8 cellular contexts compared by ENCODE assay signal in the genomic region with DNA sequence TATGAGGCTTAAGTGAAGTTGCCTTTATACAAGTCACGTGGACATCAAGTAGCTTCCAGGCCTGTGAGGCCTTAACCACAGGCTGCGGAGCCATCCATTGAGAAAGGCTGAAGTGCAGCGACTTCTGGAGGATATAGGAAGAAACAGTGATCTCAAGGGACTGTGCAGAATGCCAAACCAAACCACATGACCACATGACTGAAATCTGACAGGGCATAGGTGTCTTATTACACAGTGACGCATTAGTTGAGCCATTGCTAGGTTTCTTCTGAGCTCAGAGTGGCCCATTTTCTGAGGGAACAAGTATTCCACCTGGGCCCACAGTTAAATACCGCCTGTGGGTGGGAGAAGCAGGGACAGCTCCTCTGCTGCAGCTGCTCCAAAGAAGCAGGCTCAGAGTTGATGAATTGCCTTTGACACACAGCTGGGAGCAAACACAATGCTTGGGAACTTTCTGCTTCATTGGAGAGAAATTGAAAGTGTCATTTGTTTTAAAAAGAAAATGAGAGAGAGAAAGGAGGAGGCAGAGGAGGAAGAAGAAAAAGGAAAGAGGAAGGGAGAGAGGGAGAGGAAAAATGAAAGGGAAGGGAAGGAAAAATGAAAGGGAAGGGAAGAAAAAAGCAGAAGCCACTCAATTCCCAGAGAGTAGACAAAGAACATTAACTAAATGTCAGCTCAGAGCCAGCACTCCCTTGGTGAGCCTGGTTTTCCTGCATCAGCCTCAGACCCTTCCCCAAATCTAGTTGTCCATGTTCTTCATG.
DNase-seq lines count a peak whose midpoint lies in the region; ATAC-seq and TF ChIP-seq lines count a peak whose summit lies in the region.

No MANE protein-coding gene starts in this region.

- peaks cover 0 to 18% (median 0%) of the 10 kb centered on the region in 4 donors for H3K36me3 ChIP-seq in sigmoid colon

- H3K4me3 ChIP-seq in sigmoid colon: no peak overlapping the region

- TF ChIP-seq EP300 in sigmoid colon (IDR thresholded peaks at IDR 0.05): no peak

- DNase-seq in EL: peak; percentile 67
- peak; percentile 69 for DNase-seq in NCI-H82 (lab: John Stamatoyannopoulos, UW)
- DNase-seq in sigmoid colon: peak; percentile 74
- no peak for DNase-seq in naive thymus-derived CD8-positive, alpha-beta T cell
- no peak for DNase-seq in cortex of kidney (lab: John Stamatoyannopoulos, UW)

- no peaks in the 10 kb centered on the region for H3K9me3 ChIP-seq in sigmoid colon

- peaks cover 0 to 9% (median 1%) of the 10 kb centered on the region in 5 donors for H3K27me3 Mint-ChIP-seq in naive thymus-derived CD8-positive, alpha-beta T cell

- no peaks in the 10 kb centered on the region for H3K4me1 ChIP-seq in sigmoid colon

- H3K27ac ChIP-seq in cingulate gyrus (ENCODE audit: low read depth, low read length): peak overlapping the region; percentile 89
- peak overlapping the region in 2 of 4 donors; percentile 11 to 20 for H3K27ac ChIP-seq in sigmoid colon

- 59 to 62% methylated on average over 5 of the region's 5 CpGs for WGBS in sigmoid colon, 2 donors

- no peaks in the 10 kb centered on the region for H3K36me3 Mint-ChIP-seq in naive thymus-derived CD8-positive, alpha-beta T cell

- peak; percentile 73 for ATAC-seq in HG02678 (IDR thresholded peaks at IDR 0.05; ENCODE audit: unreplicated experiment)
- no peak for ATAC-seq in naive thymus-derived CD8-positive, alpha-beta T cell
- ATAC-seq in HG03095 (IDR thresholded peaks at IDR 0.05; ENCODE audit: unreplicated experiment): no peak

- no peak for TF ChIP-seq CTCF in sigmoid colon (IDR thresholded peaks at IDR 0.05)

- POLR2A ChIA-PET in naive thymus-derived CD8-positive, alpha-beta T cell (lab: Charles Lee): no interaction called here

- no peaks in the 10 kb centered on the region for H3K27me3 ChIP-seq in sigmoid colon

- intact Hi-C loops in sigmoid colon (cut with DNase I): no loop called here

- H3K4me3 Mint-ChIP-seq in naive thymus-derived CD8-positive, alpha-beta T cell: no peak overlapping the region

- peaks cover 0 to 4% (median 0%) of the 10 kb centered on the region in 4 donors for H3K4me1 Mint-ChIP-seq in naive thymus-derived CD8-positive, alpha-beta T cell

- H3K27ac Mint-ChIP-seq in naive thymus-derived CD8-positive, alpha-beta T cell: peak overlapping the region in 3 of 10 donors; percentile 12 to 53 (median 43)

- peaks cover 0 to 4% (median 0%) of the 10 kb centered on the region in 9 donors for H3K9me3 Mint-ChIP-seq in naive thymus-derived CD8-positive, alpha-beta T cell

- TF ChIP-seq POLR2A in sigmoid colon (IDR thresholded peaks at IDR 0.05): no peak

Comparison
In these comparisons a context has a peak if more than half of its experiments do, and no peak if none do; other contexts are left out.
1. DNase-seq: peak in EL (single experiment), NCI-H82 (single experiment) and sigmoid colon (single experiment); none in naive thymus-derived CD8-positive, alpha-beta T cell (0 of 10) and cortex of kidney (single experiment).